In genomic region chr11:84965484-84965883, GRCh38 we compare ENCODE assay signal across 25 cellular contexts.
"Had no signal": no experiment of that assay in that cellular context is flagged by ENCODE, and none has a peak within 500 bp of the region (broad histone marks: within the 10 kb centered on the region; RNA-seq: fewer than 3 reads in every experiment).

No MANE protein-coding gene starts in this region.

- H3K4me1 ChIP-seq: left lung, prostate gland, upper lobe of right lung had no signal

- H3K4me3 ChIP-seq: left lung, lung, ovary, prostate gland, upper lobe of right lung had no signal

- H3K27me3 ChIP-seq: left lung, neutrophil, ovary, upper lobe of right lung had no signal

- H3K27ac ChIP-seq: left lung, neutrophil, ovary, prostate gland, upper lobe of right lung had no signal

- H3K4me1 Mint-ChIP-seq: activated naive CD8-positive, alpha-beta T cell treated with anti-CD3 and anti-CD28 coated beads, Interleukin-2, amount 50 U/mL, for 24 hours; immature natural killer cell; naive thymus-derived CD8-positive, alpha-beta T cell had no signal

- H3K9me3 ChIP-seq: neutrophil, ovary, prostate gland, upper lobe of right lung had no signal

- DNase-seq: activated CD4-positive, alpha-beta T cell treated with anti-CD3 and anti-CD28 coated beads for 4 hours; activated CD4-positive, alpha-beta T cell treated with anti-CD3 and anti-CD28 coated beads, Interleukin-2, amount 50 U/mL, for 48 hours; activated CD4-positive, CD25-positive, alpha-beta regulatory T cell; activated effector memory CD4-positive, alpha-beta T cell treated with anti-CD3 and anti-CD28 coated beads, Interleukin-2, amount 50 U/mL, for 16 hours; activated naive CD4-positive, alpha-beta T cell treated with anti-CD3 and anti-CD28 coated beads, Interleukin-2, amount 50 U/mL, for 16 hours; activated naive CD8-positive, alpha-beta T cell treated with anti-CD3 and anti-CD28 coated beads, Interleukin-2, amount 50 U/mL, for 24 hours; activated T-cell treated with anti-CD3 and anti-CD28 coated beads, Interleukin-2, amount 50 U/mL, for 72 hours; caudate nucleus; effector CD4-positive, alpha-beta T cell; erythroblast; foreskin fibroblast; immature natural killer cell; kidney glomerular epithelial cell; left lung; naive thymus-derived CD8-positive, alpha-beta T cell; ovary; stimulated activated CD4-positive, alpha-beta T cell treated with anti-CD3 and anti-CD28 coated beads, Interleukin-4, amount 100 ng/mL, for 24 hours; stimulated activated naive CD8-positive, alpha-beta T cell treated with anti-CD3 and anti-CD28 coated beads, Interleukin-15, Interleukin-2, amounts not matched to agents 100 U/mL and 50 U/mL, for 24 hours; T-helper 9 cell; upper lobe of right lung had no signal

- H3K4me3 Mint-ChIP-seq: activated naive CD8-positive, alpha-beta T cell treated with anti-CD3 and anti-CD28 coated beads, Interleukin-2, amount 50 U/mL, for 24 hours; activated T-cell treated with anti-CD3 and anti-CD28 coated beads, Interleukin-2, amount 50 U/mL, for 72 hours; brain; dendritic cell treated with granulocyte-macrophage colony-stimulating factor and Interleukin-4, amounts not matched to agents 40 ng/mL and 50 ng/mL, for 4 days; immature natural killer cell; naive thymus-derived CD8-positive, alpha-beta T cell had no signal

- H3K27me3 Mint-ChIP-seq: activated naive CD8-positive, alpha-beta T cell treated with anti-CD3 and anti-CD28 coated beads, Interleukin-2, amount 50 U/mL, for 24 hours; dendritic cell treated with granulocyte-macrophage colony-stimulating factor and Interleukin-4, amounts not matched to agents 40 ng/mL and 50 ng/mL, for 4 days; naive thymus-derived CD8-positive, alpha-beta T cell had no signal

- ATAC-seq: activated naive CD8-positive, alpha-beta T cell treated with anti-CD3 and anti-CD28 coated beads, Interleukin-2, amount 50 U/mL, for 24 hours; activated T-cell treated with anti-CD3 and anti-CD28 coated beads, Interleukin-2, amount 50 U/mL, for 72 hours; left lung; naive thymus-derived CD8-positive, alpha-beta T cell; stimulated activated naive CD8-positive, alpha-beta T cell treated with anti-CD3 and anti-CD28 coated beads, Interleukin-15, Interleukin-2, amounts not matched to agents 100 U/mL and 50 U/mL, for 24 hours; upper lobe of right lung had no signal

- H3K27ac Mint-ChIP-seq: activated naive CD8-positive, alpha-beta T cell treated with anti-CD3 and anti-CD28 coated beads, Interleukin-2, amount 50 U/mL, for 24 hours; activated T-cell treated with anti-CD3 and anti-CD28 coated beads, Interleukin-2, amount 50 U/mL, for 72 hours; brain; dendritic cell treated with granulocyte-macrophage colony-stimulating factor and Interleukin-4, amounts not matched to agents 40 ng/mL and 50 ng/mL, for 4 days; immature natural killer cell; naive thymus-derived CD8-positive, alpha-beta T cell had no signal

- H3K36me3 ChIP-seq: left lung, neutrophil, ovary, prostate gland, upper lobe of right lung had no signal

- H3K36me3 Mint-ChIP-seq: brain, immature natural killer cell had no signal
